ENCODE assay signal across 1 cellular context in genomic region chr22:41301085-41302015, GRCh38.
TF ChIP-seq lines count a peak whose summit lies in the region.

TSS of gene ZC3H7B (plus strand) at chr22:41301525. CDS start at chr22:41320661, 19,136 bp downstream.

TF ChIP-seq in HepG2, 621 proteins besides CTCF, POLR2A, EP300 and RAD21 (continued from another document and continues in another):
- TF ChIP-seq ZNF724P (CRISPR knock-in tag; IDR thresholded peaks at IDR 0.05; ENCODE audit: borderline replicate concordance) (no peak), ARHGAP35 (CRISPR knock-in tag; IDR thresholded peaks at IDR 0.05; ENCODE audit: borderline replicate concordance) (no peak), NRL (CRISPR knock-in tag; IDR thresholded peaks at IDR 0.05; ENCODE audit: borderline replicate concordance) (0 out of 2 replicates have a peak, but pooled peaks have one; percentile 20), ZNF839 (CRISPR knock-in tag; IDR thresholded peaks at IDR 0.05; ENCODE audit: borderline replicate concordance) (no peak), ZNF12 (CRISPR knock-in tag; IDR thresholded peaks at IDR 0.05) (no peak), SRSF1 (optimal IDR thresholded peaks at IDR 0.05; ENCODE audit: low read depth, low read length) (no peak), MTA1 (CRISPR knock-in tag; IDR thresholded peaks at IDR 0.05; ENCODE audit: borderline replicate concordance) (no peak), NR2F2 (IDR thresholded peaks at IDR 0.05; ENCODE audit: borderline replicate concordance, low read depth) (no peak), KMT2B (CRISPR knock-in tag; IDR thresholded peaks at IDR 0.05) (peak; percentile 67; the same call in 1 of the 2 replicates), ZNF232 (CRISPR knock-in tag; IDR thresholded peaks at IDR 0.05; ENCODE audit: borderline replicate concordance) (peak; percentile 59; the same call in 1 of the 2 replicates), ZEB1 (IDR thresholded peaks at IDR 0.05; ENCODE audit: insufficient replicate concordance, low read depth) (no peak), ERF (CRISPR knock-in tag; IDR thresholded peaks at IDR 0.05) (peak; percentile 63; the same call in 1 of the 2 replicates), PAWR (CRISPR knock-in tag; IDR thresholded peaks at IDR 0.05; ENCODE audit: borderline replicate concordance) (no peak), FOXM1 (CRISPR knock-in tag; IDR thresholded peaks at IDR 0.05) (no peak), ATF1 (CRISPR knock-in tag; IDR thresholded peaks at IDR 0.05) (no peak), ZNF460 (CRISPR knock-in tag; IDR thresholded peaks at IDR 0.05; ENCODE audit: borderline replicate concordance) (no peak), SIX4 (CRISPR knock-in tag; IDR thresholded peaks at IDR 0.05) (0 out of 2 replicates have a peak, but pooled peaks have one; percentile 12), ZNF264 (CRISPR knock-in tag; IDR thresholded peaks at IDR 0.05) (peak; percentile 46; the same call in 1 of the 2 replicates), NFE2L2 (IDR thresholded peaks at IDR 0.05; ENCODE audit: low read length) (no peak), THAP11 (CRISPR knock-in tag; IDR thresholded peaks at IDR 0.05) (peak; percentile 82), XRCC5 (optimal IDR thresholded peaks at IDR 0.05; ENCODE audit: low read length) (peak; percentile 83), ZNF10 (CRISPR knock-in tag; IDR thresholded peaks at IDR 0.05; ENCODE audit: borderline replicate concordance, low read depth) (no peak), ZBTB8A (CRISPR knock-in tag; IDR thresholded peaks at IDR 0.05; ENCODE audit: borderline replicate concordance, low read depth) (no peak), TBP (CRISPR knock-in tag; IDR thresholded peaks at IDR 0.05) (no peak), YEATS2 (CRISPR knock-in tag; IDR thresholded peaks at IDR 0.05; ENCODE audit: borderline replicate concordance) (no peak), GFI1 (CRISPR knock-in tag; IDR thresholded peaks at IDR 0.05; ENCODE audit: borderline replicate concordance) (no peak), PAX8 (CRISPR knock-in tag; IDR thresholded peaks at IDR 0.05; ENCODE audit: borderline replicate concordance) (no peak), KLF13 (CRISPR knock-in tag; IDR thresholded peaks at IDR 0.05) (no peak), ZNF207 (IDR thresholded peaks at IDR 0.05; ENCODE audit: borderline replicate concordance) (no peak), HNRNPH1 (optimal IDR thresholded peaks at IDR 0.05; ENCODE audit: low read depth, low read length) (no peak), PHF20 (CRISPR knock-in tag; IDR thresholded peaks at IDR 0.05) (no peak), SRF (IDR thresholded peaks at IDR 0.05; ENCODE audit: low read depth, low read length) (no peak), THYN1 (CRISPR knock-in tag; IDR thresholded peaks at IDR 0.05; ENCODE audit: borderline replicate concordance, low read depth) (no peak), ZBTB20 (CRISPR knock-in tag; IDR thresholded peaks at IDR 0.05; ENCODE audit: borderline replicate concordance, low read depth) (no peak), BRD4 (CRISPR knock-in tag; IDR thresholded peaks at IDR 0.05) (0 out of 2 replicates have a peak, but pooled peaks have one; percentile 29), ZNF263 (CRISPR knock-in tag; IDR thresholded peaks at IDR 0.05) (peak; percentile 40; the same call in 1 of the 2 replicates), MEIS2 (CRISPR knock-in tag; IDR thresholded peaks at IDR 0.05) (no peak), HCFC1 (IDR thresholded peaks at IDR 0.05; ENCODE audit: low read depth, low read length) (0 out of 2 replicates have a peak, but pooled peaks have one; percentile 9), ZNF605 (CRISPR knock-in tag; IDR thresholded peaks at IDR 0.05) (peak; percentile 67; the same call in 1 of the 2 replicates), CBX2 (IDR thresholded peaks at IDR 0.05; ENCODE audit: low read depth, low read length) (no peak), CBX2 (CRISPR knock-in tag; IDR thresholded peaks at IDR 0.05; ENCODE audit: low read depth) (no peak), MED1 (CRISPR knock-in tag; IDR thresholded peaks at IDR 0.05) (peak; percentile 62; the same call in 1 of the 2 replicates), NR2F1 (CRISPR knock-in tag; IDR thresholded peaks at IDR 0.05) (no peak)
- TF ChIP-seq, protein P1, sequence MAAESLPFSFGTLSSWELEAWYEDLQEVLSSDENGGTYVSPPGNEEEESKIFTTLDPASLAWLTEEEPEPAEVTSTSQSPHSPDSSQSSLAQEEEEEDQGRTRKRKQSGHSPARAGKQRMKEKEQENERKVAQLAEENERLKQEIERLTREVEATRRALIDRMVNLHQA (CRISPR knock-in tag; IDR thresholded peaks at IDR 0.05): no peak
- TF ChIP-seq, protein P2, sequence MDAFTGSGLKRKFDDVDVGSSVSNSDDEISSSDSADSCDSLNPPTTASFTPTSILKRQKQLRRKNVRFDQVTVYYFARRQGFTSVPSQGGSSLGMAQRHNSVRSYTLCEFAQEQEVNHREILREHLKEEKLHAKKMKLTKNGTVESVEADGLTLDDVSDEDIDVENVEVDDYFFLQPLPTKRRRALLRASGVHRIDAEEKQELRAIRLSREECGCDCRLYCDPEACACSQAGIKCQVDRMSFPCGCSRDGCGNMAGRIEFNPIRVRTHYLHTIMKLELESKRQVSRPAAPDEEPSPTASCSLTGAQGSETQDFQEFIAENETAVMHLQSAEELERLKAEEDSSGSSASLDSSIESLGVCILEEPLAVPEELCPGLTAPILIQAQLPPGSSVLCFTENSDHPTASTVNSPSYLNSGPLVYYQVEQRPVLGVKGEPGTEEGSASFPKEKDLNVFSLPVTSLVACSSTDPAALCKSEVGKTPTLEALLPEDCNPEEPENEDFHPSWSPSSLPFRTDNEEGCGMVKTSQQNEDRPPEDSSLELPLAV (CRISPR knock-in tag; conservative IDR thresholded peaks at IDR 0.05; ENCODE audit: low read depth): no peak
- TF ChIP-seq, protein P3, sequence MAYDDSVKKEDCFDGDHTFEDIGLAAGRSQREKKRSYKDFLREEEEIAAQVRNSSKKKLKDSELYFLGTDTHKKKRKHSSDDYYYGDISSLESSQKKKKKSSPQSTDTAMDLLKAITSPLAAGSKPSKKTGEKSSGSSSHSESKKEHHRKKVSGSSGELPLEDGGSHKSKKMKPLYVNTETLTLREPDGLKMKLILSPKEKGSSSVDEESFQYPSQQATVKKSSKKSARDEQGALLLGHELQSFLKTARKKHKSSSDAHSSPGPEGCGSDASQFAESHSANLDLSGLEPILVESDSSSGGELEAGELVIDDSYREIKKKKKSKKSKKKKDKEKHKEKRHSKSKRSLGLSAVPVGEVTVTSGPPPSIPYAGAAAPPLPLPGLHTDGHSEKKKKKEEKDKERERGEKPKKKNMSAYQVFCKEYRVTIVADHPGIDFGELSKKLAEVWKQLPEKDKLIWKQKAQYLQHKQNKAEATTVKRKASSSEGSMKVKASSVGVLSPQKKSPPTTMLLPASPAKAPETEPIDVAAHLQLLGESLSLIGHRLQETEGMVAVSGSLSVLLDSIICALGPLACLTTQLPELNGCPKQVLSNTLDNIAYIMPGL (CRISPR knock-in tag; IDR thresholded peaks at IDR 0.05; ENCODE audit: borderline replicate concordance in 1 of 2, low read depth in 1 of 2): peak; percentile 83 to 96; a peak in 3 of 4 replicates
- TF ChIP-seq, protein P4, sequence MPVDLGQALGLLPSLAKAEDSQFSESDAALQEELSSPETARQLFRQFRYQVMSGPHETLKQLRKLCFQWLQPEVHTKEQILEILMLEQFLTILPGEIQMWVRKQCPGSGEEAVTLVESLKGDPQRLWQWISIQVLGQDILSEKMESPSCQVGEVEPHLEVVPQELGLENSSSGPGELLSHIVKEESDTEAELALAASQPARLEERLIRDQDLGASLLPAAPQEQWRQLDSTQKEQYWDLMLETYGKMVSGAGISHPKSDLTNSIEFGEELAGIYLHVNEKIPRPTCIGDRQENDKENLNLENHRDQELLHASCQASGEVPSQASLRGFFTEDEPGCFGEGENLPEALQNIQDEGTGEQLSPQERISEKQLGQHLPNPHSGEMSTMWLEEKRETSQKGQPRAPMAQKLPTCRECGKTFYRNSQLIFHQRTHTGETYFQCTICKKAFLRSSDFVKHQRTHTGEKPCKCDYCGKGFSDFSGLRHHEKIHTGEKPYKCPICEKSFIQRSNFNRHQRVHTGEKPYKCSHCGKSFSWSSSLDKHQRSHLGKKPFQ (CRISPR knock-in tag; IDR thresholded peaks at IDR 0.05; ENCODE audit: insufficient replicate concordance): no peak
- TF ChIP-seq, protein P5, sequence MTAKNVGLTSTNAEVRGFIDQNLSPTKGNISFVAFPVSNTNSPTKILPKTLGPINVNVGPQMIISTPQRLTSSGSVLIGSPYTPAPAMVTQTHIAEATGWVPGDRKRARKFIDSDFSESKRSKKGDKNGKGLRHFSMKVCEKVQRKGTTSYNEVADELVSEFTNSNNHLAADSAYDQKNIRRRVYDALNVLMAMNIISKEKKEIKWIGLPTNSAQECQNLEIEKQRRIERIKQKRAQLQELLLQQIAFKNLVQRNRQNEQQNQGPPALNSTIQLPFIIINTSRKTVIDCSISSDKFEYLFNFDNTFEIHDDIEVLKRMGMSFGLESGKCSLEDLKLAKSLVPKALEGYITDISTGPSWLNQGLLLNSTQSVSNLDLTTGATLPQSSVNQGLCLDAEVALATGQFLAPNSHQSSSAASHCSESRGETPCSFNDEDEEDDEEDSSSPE (CRISPR knock-in tag; IDR thresholded peaks at IDR 0.05): peak; percentile 48; the same call in 1 of the 2 replicates
- TF ChIP-seq, protein P6, sequence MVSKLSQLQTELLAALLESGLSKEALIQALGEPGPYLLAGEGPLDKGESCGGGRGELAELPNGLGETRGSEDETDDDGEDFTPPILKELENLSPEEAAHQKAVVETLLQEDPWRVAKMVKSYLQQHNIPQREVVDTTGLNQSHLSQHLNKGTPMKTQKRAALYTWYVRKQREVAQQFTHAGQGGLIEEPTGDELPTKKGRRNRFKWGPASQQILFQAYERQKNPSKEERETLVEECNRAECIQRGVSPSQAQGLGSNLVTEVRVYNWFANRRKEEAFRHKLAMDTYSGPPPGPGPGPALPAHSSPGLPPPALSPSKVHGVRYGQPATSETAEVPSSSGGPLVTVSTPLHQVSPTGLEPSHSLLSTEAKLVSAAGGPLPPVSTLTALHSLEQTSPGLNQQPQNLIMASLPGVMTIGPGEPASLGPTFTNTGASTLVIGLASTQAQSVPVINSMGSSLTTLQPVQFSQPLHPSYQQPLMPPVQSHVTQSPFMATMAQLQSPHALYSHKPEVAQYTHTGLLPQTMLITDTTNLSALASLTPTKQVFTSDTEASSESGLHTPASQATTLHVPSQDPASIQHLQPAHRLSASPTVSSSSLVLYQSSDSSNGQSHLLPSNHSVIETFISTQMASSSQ (IDR thresholded peaks at IDR 0.05; ENCODE audit: low read depth): no peak
- TF ChIP-seq, protein P6 (CRISPR knock-in tag; IDR thresholded peaks at IDR 0.05; ENCODE audit: borderline replicate concordance): no peak
- TF ChIP-seq, protein P7, sequence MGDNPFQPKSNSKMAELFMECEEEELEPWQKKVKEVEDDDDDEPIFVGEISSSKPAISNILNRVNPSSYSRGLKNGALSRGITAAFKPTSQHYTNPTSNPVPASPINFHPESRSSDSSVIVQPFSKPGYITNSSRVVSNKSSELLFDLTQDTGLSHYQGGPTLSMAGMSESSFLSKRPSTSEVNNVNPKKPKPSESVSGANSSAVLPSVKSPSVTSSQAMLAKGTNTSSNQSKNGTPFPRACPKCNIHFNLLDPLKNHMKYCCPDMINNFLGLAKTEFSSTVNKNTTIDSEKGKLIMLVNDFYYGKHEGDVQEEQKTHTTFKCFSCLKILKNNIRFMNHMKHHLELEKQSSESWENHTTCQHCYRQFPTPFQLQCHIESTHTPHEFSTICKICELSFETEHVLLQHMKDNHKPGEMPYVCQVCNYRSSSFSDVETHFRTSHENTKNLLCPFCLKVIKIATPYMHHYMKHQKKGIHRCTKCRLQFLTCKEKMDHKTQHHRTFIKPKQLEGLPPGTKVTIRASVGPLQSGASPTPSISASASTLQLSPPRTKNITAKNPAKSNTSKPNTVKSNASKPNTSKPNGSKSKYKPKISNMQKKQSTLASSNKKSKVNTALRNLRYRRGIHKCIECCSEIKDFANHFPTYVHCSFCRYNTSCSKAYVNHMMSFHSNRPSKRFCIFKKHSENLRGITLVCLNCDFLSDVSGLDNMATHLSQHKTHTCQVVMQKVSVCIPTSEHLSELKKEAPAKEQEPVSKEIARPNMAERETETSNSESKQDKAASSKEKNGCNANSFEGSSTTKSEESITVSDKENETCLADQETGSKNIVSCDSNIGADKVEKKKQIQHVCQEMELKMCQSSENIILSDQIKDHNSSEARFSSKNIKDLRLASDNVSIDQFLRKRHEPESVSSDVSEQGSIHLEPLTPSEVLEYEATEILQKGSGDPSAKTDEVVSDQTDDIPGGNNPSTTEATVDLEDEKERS (CRISPR knock-in tag; IDR thresholded peaks at IDR 0.05): no peak
